Comparison of ENCODE assay signal across 1 cellular context in genomic region chr11:43952401-43953342, GRCh38.
TF ChIP-seq lines count a peak whose summit lies in the region.

No MANE protein-coding gene starts in this region.

TF ChIP-seq in H1, 55 proteins besides CTCF, POLR2A, EP300 and RAD21:
- no peak for TF ChIP-seq EGR1 (IDR thresholded peaks at IDR 0.05; ENCODE audit: borderline replicate concordance, low read depth, low read length)
- no peak for TF ChIP-seq TAF7 (optimal IDR thresholded peaks at IDR 0.05; ENCODE audit: borderline replicate concordance, low read depth, low read length)
- no peak for TF ChIP-seq TCF12 (IDR thresholded peaks at IDR 0.05; ENCODE audit: low read depth, low read length)
- TF ChIP-seq BCL11A (IDR thresholded peaks at IDR 0.05; ENCODE audit: low read depth in 2 of 2, low read length in 2 of 2): no peak
- TF ChIP-seq SP2 (IDR thresholded peaks at IDR 0.05; ENCODE audit: low read length): no peak
- no peak for TF ChIP-seq GABPA (IDR thresholded peaks at IDR 0.05; ENCODE audit: borderline replicate concordance, insufficient read depth, low read length)
- TF ChIP-seq EZH2 (IDR thresholded peaks at IDR 0.05; ENCODE audit: low read depth, low read length, severe bottlenecking): no peak
- no peak for TF ChIP-seq RXRA (IDR thresholded peaks at IDR 0.05; ENCODE audit: insufficient read depth, low read depth, low read length)
